2 cellular contexts compared by ENCODE assay signal in the genomic region with DNA sequence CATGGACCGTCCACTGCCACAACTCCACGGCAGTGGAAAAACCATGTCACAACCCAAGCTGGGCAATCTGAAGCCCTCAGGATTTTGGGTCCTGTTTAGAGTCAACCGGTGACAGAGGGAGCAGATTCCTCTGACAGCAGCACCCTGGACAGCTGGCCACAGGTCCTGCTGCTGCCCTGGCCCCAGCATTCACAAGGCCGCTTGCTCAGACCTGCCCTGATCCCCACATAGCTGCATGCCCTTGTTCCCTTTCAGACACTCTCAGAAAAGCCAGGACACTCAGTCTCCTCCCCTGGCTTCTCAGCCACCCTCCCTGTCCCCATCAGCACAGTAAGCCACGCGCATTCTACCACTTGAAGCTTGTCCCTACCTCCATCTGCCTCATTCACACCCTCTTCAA.
TF ChIP-seq lines count a peak whose summit lies in the region.

No MANE protein-coding gene starts in this region.

TF ChIP-seq in SK-N-SH, 30 proteins besides CTCF, POLR2A, EP300 and RAD21 (continued from another document):
- TF ChIP-seq, protein P1, sequence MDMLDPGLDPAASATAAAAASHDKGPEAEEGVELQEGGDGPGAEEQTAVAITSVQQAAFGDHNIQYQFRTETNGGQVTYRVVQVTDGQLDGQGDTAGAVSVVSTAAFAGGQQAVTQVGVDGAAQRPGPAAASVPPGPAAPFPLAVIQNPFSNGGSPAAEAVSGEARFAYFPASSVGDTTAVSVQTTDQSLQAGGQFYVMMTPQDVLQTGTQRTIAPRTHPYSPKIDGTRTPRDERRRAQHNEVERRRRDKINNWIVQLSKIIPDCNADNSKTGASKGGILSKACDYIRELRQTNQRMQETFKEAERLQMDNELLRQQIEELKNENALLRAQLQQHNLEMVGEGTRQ (IDR thresholded peaks at IDR 0.05; ENCODE audit: borderline replicate concordance, low read depth, low read length) = no peak
- TF ChIP-seq, protein P2, sequence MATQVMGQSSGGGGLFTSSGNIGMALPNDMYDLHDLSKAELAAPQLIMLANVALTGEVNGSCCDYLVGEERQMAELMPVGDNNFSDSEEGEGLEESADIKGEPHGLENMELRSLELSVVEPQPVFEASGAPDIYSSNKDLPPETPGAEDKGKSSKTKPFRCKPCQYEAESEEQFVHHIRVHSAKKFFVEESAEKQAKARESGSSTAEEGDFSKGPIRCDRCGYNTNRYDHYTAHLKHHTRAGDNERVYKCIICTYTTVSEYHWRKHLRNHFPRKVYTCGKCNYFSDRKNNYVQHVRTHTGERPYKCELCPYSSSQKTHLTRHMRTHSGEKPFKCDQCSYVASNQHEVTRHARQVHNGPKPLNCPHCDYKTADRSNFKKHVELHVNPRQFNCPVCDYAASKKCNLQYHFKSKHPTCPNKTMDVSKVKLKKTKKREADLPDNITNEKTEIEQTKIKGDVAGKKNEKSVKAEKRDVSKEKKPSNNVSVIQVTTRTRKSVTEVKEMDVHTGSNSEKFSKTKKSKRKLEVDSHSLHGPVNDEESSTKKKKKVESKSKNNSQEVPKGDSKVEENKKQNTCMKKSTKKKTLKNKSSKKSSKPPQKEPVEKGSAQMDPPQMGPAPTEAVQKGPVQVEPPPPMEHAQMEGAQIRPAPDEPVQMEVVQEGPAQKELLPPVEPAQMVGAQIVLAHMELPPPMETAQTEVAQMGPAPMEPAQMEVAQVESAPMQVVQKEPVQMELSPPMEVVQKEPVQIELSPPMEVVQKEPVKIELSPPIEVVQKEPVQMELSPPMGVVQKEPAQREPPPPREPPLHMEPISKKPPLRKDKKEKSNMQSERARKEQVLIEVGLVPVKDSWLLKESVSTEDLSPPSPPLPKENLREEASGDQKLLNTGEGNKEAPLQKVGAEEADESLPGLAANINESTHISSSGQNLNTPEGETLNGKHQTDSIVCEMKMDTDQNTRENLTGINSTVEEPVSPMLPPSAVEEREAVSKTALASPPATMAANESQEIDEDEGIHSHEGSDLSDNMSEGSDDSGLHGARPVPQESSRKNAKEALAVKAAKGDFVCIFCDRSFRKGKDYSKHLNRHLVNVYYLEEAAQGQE (IDR thresholded peaks at IDR 0.05; ENCODE audit: low read depth, low read length) = no peak
- no peak for TF ChIP-seq GATA2 (CRISPR knock-in tag; IDR thresholded peaks at IDR 0.05)
- TF ChIP-seq, protein P3, sequence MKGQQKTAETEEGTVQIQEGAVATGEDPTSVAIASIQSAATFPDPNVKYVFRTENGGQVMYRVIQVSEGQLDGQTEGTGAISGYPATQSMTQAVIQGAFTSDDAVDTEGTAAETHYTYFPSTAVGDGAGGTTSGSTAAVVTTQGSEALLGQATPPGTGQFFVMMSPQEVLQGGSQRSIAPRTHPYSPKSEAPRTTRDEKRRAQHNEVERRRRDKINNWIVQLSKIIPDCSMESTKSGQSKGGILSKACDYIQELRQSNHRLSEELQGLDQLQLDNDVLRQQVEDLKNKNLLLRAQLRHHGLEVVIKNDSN (IDR thresholded peaks at IDR 0.05; ENCODE audit: borderline replicate concordance, low read depth) = no peak
- no peak for TF ChIP-seq TEAD4 (IDR thresholded peaks at IDR 0.05; ENCODE audit: borderline replicate concordance, insufficient read depth)
- no peak for TF ChIP-seq NRF1 (IDR thresholded peaks at IDR 0.05; ENCODE audit: low read depth, low read length)
- no peak for TF ChIP-seq RXRA (IDR thresholded peaks at IDR 0.05; ENCODE audit: borderline replicate concordance, low read depth)
- TF ChIP-seq FOSL2 (IDR thresholded peaks at IDR 0.05; ENCODE audit: borderline replicate concordance, low read depth) = no peak

TF ChIP-seq in SK-N-SH treated with all-trans-retinoic acid at 6 μM for 48 hours, 23 proteins besides CTCF, POLR2A, EP300 and RAD21 (continued from another document):
- TF ChIP-seq, protein P4, sequence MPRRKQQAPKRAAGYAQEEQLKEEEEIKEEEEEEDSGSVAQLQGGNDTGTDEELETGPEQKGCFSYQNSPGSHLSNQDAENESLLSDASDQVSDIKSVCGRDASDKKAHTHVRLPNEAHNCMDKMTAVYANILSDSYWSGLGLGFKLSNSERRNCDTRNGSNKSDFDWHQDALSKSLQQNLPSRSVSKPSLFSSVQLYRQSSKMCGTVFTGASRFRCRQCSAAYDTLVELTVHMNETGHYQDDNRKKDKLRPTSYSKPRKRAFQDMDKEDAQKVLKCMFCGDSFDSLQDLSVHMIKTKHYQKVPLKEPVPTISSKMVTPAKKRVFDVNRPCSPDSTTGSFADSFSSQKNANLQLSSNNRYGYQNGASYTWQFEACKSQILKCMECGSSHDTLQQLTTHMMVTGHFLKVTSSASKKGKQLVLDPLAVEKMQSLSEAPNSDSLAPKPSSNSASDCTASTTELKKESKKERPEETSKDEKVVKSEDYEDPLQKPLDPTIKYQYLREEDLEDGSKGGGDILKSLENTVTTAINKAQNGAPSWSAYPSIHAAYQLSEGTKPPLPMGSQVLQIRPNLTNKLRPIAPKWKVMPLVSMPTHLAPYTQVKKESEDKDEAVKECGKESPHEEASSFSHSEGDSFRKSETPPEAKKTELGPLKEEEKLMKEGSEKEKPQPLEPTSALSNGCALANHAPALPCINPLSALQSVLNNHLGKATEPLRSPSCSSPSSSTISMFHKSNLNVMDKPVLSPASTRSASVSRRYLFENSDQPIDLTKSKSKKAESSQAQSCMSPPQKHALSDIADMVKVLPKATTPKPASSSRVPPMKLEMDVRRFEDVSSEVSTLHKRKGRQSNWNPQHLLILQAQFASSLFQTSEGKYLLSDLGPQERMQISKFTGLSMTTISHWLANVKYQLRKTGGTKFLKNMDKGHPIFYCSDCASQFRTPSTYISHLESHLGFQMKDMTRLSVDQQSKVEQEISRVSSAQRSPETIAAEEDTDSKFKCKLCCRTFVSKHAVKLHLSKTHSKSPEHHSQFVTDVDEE (CRISPR knock-in tag; IDR thresholded peaks at IDR 0.05) = no peak
- no peak for TF ChIP-seq ZFP3 (CRISPR knock-in tag; IDR thresholded peaks at IDR 0.05)
- no peak for TF ChIP-seq CSDC2 (CRISPR knock-in tag; IDR thresholded peaks at IDR 0.05)
- no peak for TF ChIP-seq ZNF565 (CRISPR knock-in tag; conservative IDR thresholded peaks at IDR 0.05; ENCODE audit: low read depth)
- TF ChIP-seq, protein P5, sequence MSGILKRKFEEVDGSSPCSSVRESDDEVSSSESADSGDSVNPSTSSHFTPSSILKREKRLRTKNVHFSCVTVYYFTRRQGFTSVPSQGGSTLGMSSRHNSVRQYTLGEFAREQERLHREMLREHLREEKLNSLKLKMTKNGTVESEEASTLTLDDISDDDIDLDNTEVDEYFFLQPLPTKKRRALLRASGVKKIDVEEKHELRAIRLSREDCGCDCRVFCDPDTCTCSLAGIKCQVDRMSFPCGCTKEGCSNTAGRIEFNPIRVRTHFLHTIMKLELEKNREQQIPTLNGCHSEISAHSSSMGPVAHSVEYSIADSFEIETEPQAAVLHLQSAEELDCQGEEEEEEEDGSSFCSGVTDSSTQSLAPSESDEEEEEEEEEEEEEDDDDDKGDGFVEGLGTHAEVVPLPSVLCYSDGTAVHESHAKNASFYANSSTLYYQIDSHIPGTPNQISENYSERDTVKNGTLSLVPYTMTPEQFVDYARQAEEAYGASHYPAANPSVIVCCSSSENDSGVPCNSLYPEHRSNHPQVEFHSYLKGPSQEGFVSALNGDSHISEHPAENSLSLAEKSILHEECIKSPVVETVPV (CRISPR knock-in tag; IDR thresholded peaks at IDR 0.05) = no peak
- no peak for TF ChIP-seq ESRRG (CRISPR knock-in tag; IDR thresholded peaks at IDR 0.05)
- no peak for TF ChIP-seq GLIS3 (CRISPR knock-in tag; IDR thresholded peaks at IDR 0.05)
- TF ChIP-seq ISL1 (CRISPR knock-in tag; IDR thresholded peaks at IDR 0.05) = no peak
